In genomic region chr6:21164768-21165326, GRCh38 we compare ENCODE assay signal across 10 cellular contexts.
DNase-seq lines count a peak whose midpoint lies in the region; ATAC-seq and TF ChIP-seq lines count a peak whose summit lies in the region.
"Had no signal": no experiment of that assay in that cellular context is flagged by ENCODE, and none has a peak within 500 bp of the region (broad histone marks: within the 10 kb centered on the region; RNA-seq: fewer than 3 reads in every experiment).

No MANE protein-coding gene starts in this region.

- no peaks in the 10 kb centered on the region for H3K79me1 ChIP-seq in trophoblast cell (ENCODE audit: low read length)

- WGBS in trophoblast cell (ENCODE audit: extremely low coverage, insufficient coverage, insufficient read length) = no CpG with 5 or more reads among the region's 2 CpGs

- H3K9me3 ChIP-seq in Loucy (ENCODE audit: insufficient read depth, low read depth, low read length) (no peaks in the 10 kb centered on the region), trophoblast cell (ENCODE audit: insufficient read depth, low read depth, low read length) (no peaks in the 10 kb centered on the region), colonic mucosa (no peaks in the 10 kb centered on the region)

- H4K91ac ChIP-seq in trophoblast cell (ENCODE audit: low read depth, low read length) = no peak overlapping the region

- H2AFZ ChIP-seq in Loucy (ENCODE audit: low read length) = no peak overlapping the region
- H2AFZ ChIP-seq in trophoblast cell (ENCODE audit: insufficient read depth, low read length, poor library complexity) = no peak overlapping the region

- H3K79me2 ChIP-seq in Loucy (ENCODE audit: insufficient read depth, low read length) (no peaks in the 10 kb centered on the region), trophoblast cell (ENCODE audit: control insufficient read depth, insufficient read depth, low read length, poor library complexity) (no peaks in the 10 kb centered on the region)

- H3K23ac ChIP-seq in trophoblast cell (ENCODE audit: low read length) = no peak overlapping the region

- H2AK5ac ChIP-seq in trophoblast cell (ENCODE audit: low read length) = no peak overlapping the region

- no peak overlapping the region for H2BK12ac ChIP-seq in trophoblast cell (ENCODE audit: low read length)

- H3K9ac ChIP-seq in Loucy (ENCODE audit: low read depth, low read length, poor library complexity, severe bottlenecking) (no peak overlapping the region), trophoblast cell (ENCODE audit: low read length) (no peak overlapping the region), colonic mucosa (ENCODE audit: low read depth in 2 of 2, low read length in 2 of 2) (no peak overlapping the region)

- H4K20me1 ChIP-seq in Loucy (ENCODE audit: insufficient read depth, low read length, poor library complexity, severe bottlenecking) = no peaks in the 10 kb centered on the region

- peaks cover 20% of the 10 kb centered on the region for H3K4me1 ChIP-seq in Loucy (ENCODE audit: insufficient read depth, low read length, poor library complexity, severe bottlenecking)
- H3K4me1 ChIP-seq in trophoblast cell (ENCODE audit: control insufficient read depth in 1 of 2, insufficient read depth in 2 of 2, low read length in 2 of 2) = no peaks in the 10 kb centered on the region
- no peaks in the 10 kb centered on the region for H3K4me1 ChIP-seq in colonic mucosa

- H3K4ac ChIP-seq in trophoblast cell (ENCODE audit: low read depth, low read length) = no peak overlapping the region

- no peak overlapping the region for H3K18ac ChIP-seq in trophoblast cell (ENCODE audit: low read length)

- H3K27ac ChIP-seq in trophoblast cell (ENCODE audit: low read depth, low read length) (no peak overlapping the region), colonic mucosa (no peak overlapping the region)
- H3K27ac ChIP-seq: RWPE1 had no signal

- H3F3A ChIP-seq in Loucy (ENCODE audit: low read depth) = no peaks in the 10 kb centered on the region

- no peaks in the 10 kb centered on the region for H3K9me2 ChIP-seq in Loucy (replicated peaks; ENCODE audit: low read depth, low read length)

- H4K8ac ChIP-seq in trophoblast cell (ENCODE audit: low read depth, low read length) = no peak overlapping the region

- peak overlapping the region; percentile 32 for H3K4me2 ChIP-seq in Loucy (ENCODE audit: low read depth, low read length, poor library complexity, severe bottlenecking)
- H3K4me2 ChIP-seq in trophoblast cell (ENCODE audit: low read length) = no peak overlapping the region

- peak; percentile 66 for DNase-seq in H4 (ENCODE audit: low spot score)
- peak; percentile 54 for DNase-seq in iris pigment epithelial cell (ENCODE audit: low read depth)
- DNase-seq in stimulated activated CD4-positive, alpha-beta T cell treated with anti-CD3 and anti-CD28 coated beads, Interleukin-4, amount 100 ng/mL, for 4 hours = no peak
- no peak for DNase-seq in UCSD-AML1 (lab: John Stamatoyannopoulos, UW; ENCODE audit: unreplicated experiment)
- DNase-seq in trophoblast cell = no peak
- no peak for DNase-seq in colonic mucosa
- DNase-seq: stimulated activated CD4-positive, alpha-beta T cell treated with anti-CD3 and anti-CD28 coated beads, Interleukin-4, amount 100 ng/mL, for 24 hours had no signal

- no peak overlapping the region for H2BK120ac ChIP-seq in trophoblast cell (ENCODE audit: insufficient read depth, low read length, poor library complexity)

- no peak overlapping the region for H4K12ac ChIP-seq in trophoblast cell (ENCODE audit: low read depth, low read length)

- H3K14ac ChIP-seq in trophoblast cell (ENCODE audit: low read length) = no peak overlapping the region

- H3K36me3 ChIP-seq in Loucy (ENCODE audit: insufficient read depth, low read length) = no peaks in the 10 kb centered on the region
- no peaks in the 10 kb centered on the region for H3K36me3 ChIP-seq in trophoblast cell (ENCODE audit: control insufficient read depth in 1 of 2, insufficient read depth in 2 of 2, low read length in 2 of 2)
- no peaks in the 10 kb centered on the region for H3K36me3 ChIP-seq in colonic mucosa

- H3K27me3 ChIP-seq in Loucy (ENCODE audit: insufficient read depth, low read length, poor library complexity, severe bottlenecking) (no peaks in the 10 kb centered on the region), trophoblast cell (ENCODE audit: insufficient read depth, low read length) (no peaks in the 10 kb centered on the region), colonic mucosa (no peaks in the 10 kb centered on the region)

- TF ChIP-seq CTCF in Loucy (conservative IDR thresholded peaks at IDR 0.05; ENCODE audit: low read length) (no peak), colonic mucosa (IDR thresholded peaks at IDR 0.05) (no peak)

- ATAC-seq in GM18867 (IDR thresholded peaks at IDR 0.05; ENCODE audit: unreplicated experiment) = peak; percentile 77

- H3K4me3 ChIP-seq in Loucy (ENCODE audit: low read length, poor library complexity, severe bottlenecking) (peak overlapping the region; percentile 21), trophoblast cell (ENCODE audit: low read depth, low read length) (no peak overlapping the region), colonic mucosa (no peak overlapping the region)

- intact Hi-C loops in colonic mucosa (cut with DNase I) = no loop called here

- no peak overlapping the region for H2BK5ac ChIP-seq in trophoblast cell (ENCODE audit: low read depth, low read length, poor library complexity)

Comparison
In these comparisons a context has a peak if more than half of its experiments do, and no peak if none do; other contexts are left out.
1. DNase-seq: peak in H4 (single experiment) and iris pigment epithelial cell (single experiment); none in stimulated activated CD4-positive, alpha-beta T cell treated with anti-CD3 and anti-CD28 coated beads, Interleukin-4, amount 100 ng/mL, for 4 hours (0 of 2), UCSD-AML1 (single experiment), trophoblast cell (0 of 2) and colonic mucosa (single experiment).